In genomic region chr16:8806272-8806983, GRCh38 we compare ENCODE assay signal across 21 cellular contexts. TPM values are rescaled to one million over a fixed set of nuclear protein-coding genes. Genes with fewer than 3 reads are reported as not detected.
DNase-seq lines count a peak whose midpoint lies in the region; ATAC-seq and TF ChIP-seq lines count a peak whose summit lies in the region.
"Had no signal": no experiment of that assay in that cellular context is flagged by ENCODE, and none has a peak within 500 bp of the region (broad histone marks: within the 10 kb centered on the region; RNA-seq: fewer than 3 reads in every experiment).

No MANE protein-coding gene starts in this region.

- H3K9me3 Mint-ChIP-seq in activated CD4-positive, alpha-beta T cell treated with anti-CD3 and anti-CD28 coated beads, Interleukin-2, amount 10 ng/mL, durations not matched to agents 7 days and 5 days: no peaks in the 10 kb centered on the region
- H3K9me3 Mint-ChIP-seq in WTC11 (no peaks in the 10 kb centered on the region), endodermal cell (no peaks in the 10 kb centered on the region)
- H3K9me3 Mint-ChIP-seq: CD8-positive, alpha-beta memory T cell had no signal

- no peak overlapping the region for H3K9ac ChIP-seq in endodermal cell (ENCODE audit: extremely low read depth, low read length, poor library complexity, severe bottlenecking)
- H3K9ac ChIP-seq: BLaER1 treated with 17β-estradiol and CSF1 and Interleukin-3, amounts not matched to agents 10 nM and 100 nM had no signal

- no peaks in the 10 kb centered on the region for H3K27me3 ChIP-seq in endodermal cell (ENCODE audit: control insufficient read depth, insufficient read depth, low read length, poor library complexity, severe bottlenecking)
- H3K27me3 ChIP-seq: BLaER1 treated with 17β-estradiol and CSF1 and Interleukin-3, amounts not matched to agents 10 nM and 100 nM; Peyer's patch had no signal

- TF ChIP-seq CTCF in WTC11 (IDR thresholded peaks at IDR 0.05) (no peak), retinal pigment epithelial cell (conservative IDR thresholded peaks at IDR 0.05; ENCODE audit: low read depth, low read length) (no peak), endodermal cell (conservative IDR thresholded peaks at IDR 0.05) (no peak)

- DNase-seq in activated CD4-positive, alpha-beta T cell treated with anti-CD3 and anti-CD28 coated beads, Interleukin-2, amount 10 ng/mL, durations not matched to agents 7 days and 5 days: no peak
- no peak for DNase-seq in activated CD4-positive, alpha-beta T cell treated with anti-CD3 and anti-CD28 coated beads for 4 hours
- DNase-seq in WTC11 (ENCODE audit: low spot score) (no peak), cerebellum (ENCODE audit: low spot score) (peak; percentile 34), retinal pigment epithelial cell (ENCODE audit: low read depth) (peak; percentile 56), EL (no peak), endodermal cell (no peak)
- DNase-seq: CD8-positive, alpha-beta memory T cell; DMS79 treated with DMSO at 0.1 percent for 48 hours; GDM1; IMR-90; Kasumi-1; MM.1S; NCI-H1092 treated with DMSO at 0.1 percent for 48 hours; NCI-H1694; NCI-H510A treated with DMSO at 0.1 percent for 48 hours; Peyer's patch; Right ventricle myocardium superior had no signal

- peak overlapping the region; percentile 55 for H3K27ac Mint-ChIP-seq in activated CD4-positive, alpha-beta T cell treated with anti-CD3 and anti-CD28 coated beads, Interleukin-2, amount 10 ng/mL, durations not matched to agents 7 days and 5 days
- peak overlapping the region; percentile 76 for H3K27ac Mint-ChIP-seq in WTC11
- H3K27ac Mint-ChIP-seq in endodermal cell: no peak overlapping the region

- peaks cover 53% of the 10 kb centered on the region for H3K36me3 Mint-ChIP-seq in activated CD4-positive, alpha-beta T cell treated with anti-CD3 and anti-CD28 coated beads, Interleukin-2, amount 10 ng/mL, durations not matched to agents 7 days and 5 days (ENCODE audit: low read depth)
- peaks cover 74% of the 10 kb centered on the region for H3K36me3 Mint-ChIP-seq in WTC11
- peaks cover 74% of the 10 kb centered on the region for H3K36me3 Mint-ChIP-seq in endodermal cell (ENCODE audit: low read depth)

- H3K9me3 ChIP-seq in endodermal cell (ENCODE audit: control insufficient read depth, low read length): no peaks in the 10 kb centered on the region
- H3K9me3 ChIP-seq: BLaER1 treated with 17β-estradiol and CSF1 and Interleukin-3, amounts not matched to agents 10 nM and 100 nM; Peyer's patch had no signal

- no peak overlapping the region for H3K4me3 ChIP-seq in retinal pigment epithelial cell (ENCODE audit: low read length)
- no peak overlapping the region for H3K4me3 ChIP-seq in endodermal cell (ENCODE audit: low read length)
- H3K4me3 ChIP-seq: BLaER1 treated with 17β-estradiol and CSF1 and Interleukin-3, amounts not matched to agents 10 nM and 100 nM; Peyer's patch had no signal

- POLR2A ChIA-PET in activated CD4-positive, alpha-beta T cell treated with anti-CD3 and anti-CD28 coated beads, Interleukin-2, amount 10 ng/mL, durations not matched to agents 7 days and 5 days (lab: Charles Lee): no interaction called here
- POLR2A ChIA-PET in WTC11 (lab: Charles Lee): interaction anchor here (0.6 to 1.1 kb wide), 2 partner anchors 72 to 180 kb away, joined by 3 read pairs; no protein-coding TSS in a partner anchor

- H3K27me3 Mint-ChIP-seq in activated CD4-positive, alpha-beta T cell treated with anti-CD3 and anti-CD28 coated beads, Interleukin-2, amount 10 ng/mL, durations not matched to agents 7 days and 5 days: no peaks in the 10 kb centered on the region
- no peaks in the 10 kb centered on the region for H3K27me3 Mint-ChIP-seq in WTC11 (ENCODE audit: low read depth)
- no peaks in the 10 kb centered on the region for H3K27me3 Mint-ChIP-seq in endodermal cell (ENCODE audit: insufficient read depth)
- H3K27me3 Mint-ChIP-seq: CD8-positive, alpha-beta memory T cell had no signal

- no peak overlapping the region for H3K27ac ChIP-seq in endodermal cell (ENCODE audit: low read depth, low read length)
- H3K27ac ChIP-seq: 22Rv1; BLaER1 treated with 17β-estradiol and CSF1 and Interleukin-3, amounts not matched to agents 10 nM and 100 nM; Peyer's patch had no signal

- peaks cover 91% of the 10 kb centered on the region for H3K36me3 ChIP-seq in endodermal cell (ENCODE audit: control insufficient read depth, insufficient read depth, low read length)

- H3K4me3 Mint-ChIP-seq in activated CD4-positive, alpha-beta T cell treated with anti-CD3 and anti-CD28 coated beads, Interleukin-2, amount 10 ng/mL, durations not matched to agents 7 days and 5 days: no peak overlapping the region
- no peak overlapping the region for H3K4me3 Mint-ChIP-seq in WTC11
- no peak overlapping the region for H3K4me3 Mint-ChIP-seq in endodermal cell
- H3K4me3 Mint-ChIP-seq: CD8-positive, alpha-beta memory T cell had no signal

- ATAC-seq in WTC11 (no peak), GM18867 (IDR thresholded peaks at IDR 0.05; ENCODE audit: unreplicated experiment) (no peak)

- H3K4me1 Mint-ChIP-seq in activated CD4-positive, alpha-beta T cell treated with anti-CD3 and anti-CD28 coated beads, Interleukin-2, amount 10 ng/mL, durations not matched to agents 7 days and 5 days: peaks cover 11% of the 10 kb centered on the region
- H3K4me1 Mint-ChIP-seq in WTC11 (peaks cover 7% of the 10 kb centered on the region; the same call in 1 of the 2 replicates), endodermal cell (no peaks in the 10 kb centered on the region)

- H3K4me1 ChIP-seq in endodermal cell (ENCODE audit: control insufficient read depth, insufficient read depth, low read length): no peaks in the 10 kb centered on the region
- H3K4me1 ChIP-seq: BLaER1 treated with 17β-estradiol and CSF1 and Interleukin-3, amounts not matched to agents 10 nM and 100 nM had no signal

- CTCF ChIA-PET in activated CD4-positive, alpha-beta T cell treated with anti-CD3 and anti-CD28 coated beads, Interleukin-2, amount 10 ng/mL, durations not matched to agents 7 days and 5 days (lab: Charles Lee): interaction anchor here (1.1 to 1.8 kb wide), 3 partner anchors 9 to 110 kb away, joined by 3 to 7 read pairs (median 4); partner anchors contain the start of genes PMM2 and TMEM186
- CTCF ChIA-PET in WTC11 (lab: Charles Lee): interaction anchor here (1.1 kb wide), 1 partner anchor 11 kb away, joined by 3 read pairs; no protein-coding TSS in a partner anchor

- 94 to 96% methylated on average over 13 of the region's 13 CpGs for WGBS in endodermal cell (ENCODE audit: insufficient coverage in 1 of 2, insufficient read length in 1 of 2), 2 experiments

TF ChIP-seq in WTC11, 78 proteins besides CTCF, POLR2A, EP300 and RAD21 (continues in another document):
- TF ChIP-seq NR1H2 (CRISPR knock-in tag; IDR thresholded peaks at IDR 0.05) (no peak), FOXP1 (CRISPR knock-in tag; IDR thresholded peaks at IDR 0.05; ENCODE audit: borderline replicate concordance) (no peak), ATF2 (CRISPR knock-in tag; IDR thresholded peaks at IDR 0.05; ENCODE audit: borderline replicate concordance, low read depth) (no peak), ZNF121 (CRISPR knock-in tag; IDR thresholded peaks at IDR 0.05) (no peak), HMGA2 (CRISPR knock-in tag; IDR thresholded peaks at IDR 0.05) (no peak), ZNF512 (CRISPR knock-in tag; IDR thresholded peaks at IDR 0.05; ENCODE audit: borderline replicate concordance) (no peak), NFATC4 (CRISPR knock-in tag; IDR thresholded peaks at IDR 0.05) (no peak), SMAD4 (CRISPR knock-in tag; IDR thresholded peaks at IDR 0.05) (no peak), ZNF232 (CRISPR knock-in tag; IDR thresholded peaks at IDR 0.05) (no peak), USF1 (CRISPR knock-in tag; IDR thresholded peaks at IDR 0.05) (no peak), ZNF263 (CRISPR knock-in tag; IDR thresholded peaks at IDR 0.05; ENCODE audit: low read depth) (no peak)

RNA-seq across cellular contexts. Expression of gene PMM2, which starts 8.8 kb away (rescaled TPM):
- 10 to 100 TPM; 37.0 to 38.9 TPM for total RNA-seq in activated CD4-positive, alpha-beta T cell treated with anti-CD3 and anti-CD28 coated beads, Interleukin-2, amount 10 ng/mL, durations not matched to agents 7 days and 5 days
- total RNA-seq in WTC11 (2021) (43.5 to 53.8 TPM (median 46.1 TPM) in 3 replicates), cerebellum (14.3 TPM), endodermal cell (10 to 100 TPM; 47.6 to 48.2 TPM)
- polyA plus RNA-seq in endodermal cell (2013, experiment 1 of 2): 18.2 TPM
- 19.4 TPM for polyA plus RNA-seq in endodermal cell (2013, experiment 2 of 2)

RNA-seq across cellular contexts. Expression of gene TMEM186, which starts 9.0 kb away (rescaled TPM):
- 10 to 100 TPM; 10.1 to 11.1 TPM for total RNA-seq in activated CD4-positive, alpha-beta T cell treated with anti-CD3 and anti-CD28 coated beads, Interleukin-2, amount 10 ng/mL, durations not matched to agents 7 days and 5 days
- total RNA-seq in WTC11 (2021) (13.9 to 17.8 TPM (median 14.6 TPM) in 3 replicates), cerebellum (5.5 TPM), endodermal cell (10 to 100 TPM; 10.9 to 14.0 TPM)
- polyA plus RNA-seq in endodermal cell (2013, experiment 1 of 2): 9.9 TPM
- 7.7 TPM for polyA plus RNA-seq in endodermal cell (2013, experiment 2 of 2)

Comparison
In these comparisons a context has a peak if more than half of its experiments do, and no peak if none do; other contexts are left out.
1. DNase-seq: peak in cerebellum (single experiment) and retinal pigment epithelial cell (single experiment); none in activated CD4-positive, alpha-beta T cell treated with anti-CD3 and anti-CD28 coated beads, Interleukin-2, amount 10 ng/mL, durations not matched to agents 7 days and 5 days (single experiment), activated CD4-positive, alpha-beta T cell treated with anti-CD3 and anti-CD28 coated beads for 4 hours (0 of 2), WTC11 (single experiment), EL (single experiment) and endodermal cell (single experiment).